ENCODE assay signal across 22 cellular contexts in the genomic region with DNA sequence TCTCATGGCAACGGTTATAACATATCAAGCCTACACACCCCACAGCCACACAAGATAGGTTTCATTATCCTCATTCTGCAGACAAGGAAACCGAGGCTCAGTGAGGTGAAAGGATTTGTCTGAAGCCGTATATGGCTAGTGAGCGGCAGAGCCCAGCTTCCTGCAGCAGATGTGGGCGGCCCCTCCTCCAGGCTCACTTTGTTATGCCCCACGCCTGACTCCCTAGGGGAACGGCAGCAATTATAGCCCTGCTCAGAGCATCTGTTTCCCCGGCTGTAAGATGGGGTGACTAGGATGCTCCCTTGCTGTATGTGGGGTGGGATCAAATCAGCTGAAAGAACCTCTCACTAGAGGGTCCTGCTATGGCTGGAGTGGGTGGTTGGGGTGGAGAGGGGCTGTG. TPM values are rescaled to one million over a fixed set of nuclear protein-coding genes. Genes with fewer than 3 reads are reported as not detected.
DNase-seq lines count a peak whose midpoint lies in the region; ATAC-seq and TF ChIP-seq lines count a peak whose summit lies in the region.
"Had no signal": no experiment of that assay in that cellular context is flagged by ENCODE, and none has a peak within 500 bp of the region (broad histone marks: within the 10 kb centered on the region; RNA-seq: fewer than 3 reads in every experiment).

No MANE protein-coding gene starts in this region.

- no peaks in the 10 kb centered on the region; a peak in 1 of 5 replicates for H3K9me3 Mint-ChIP-seq in H9
- no peaks in the 10 kb centered on the region for H3K9me3 Mint-ChIP-seq in WTC11

- no peak overlapping the region for H2BK12ac ChIP-seq in H9 (ENCODE audit: insufficient read length, low read depth, low read length)

- no peak overlapping the region for H2BK5ac ChIP-seq in H9 (ENCODE audit: insufficient read length, low read length)

- no peak overlapping the region for H2AK5ac ChIP-seq in H9 (ENCODE audit: insufficient read length, low read length)

- H3K56ac ChIP-seq in H9 (ENCODE audit: insufficient read length, low read depth, low read length) = no peak overlapping the region

- H3K4me1 ChIP-seq in BE2C (no peaks in the 10 kb centered on the region), H9 (ENCODE audit: insufficient read depth, low read length) (peaks cover 7% of the 10 kb centered on the region; the same call in 1 of the 2 replicates), uterus (no peaks in the 10 kb centered on the region), tibial nerve (no peaks in the 10 kb centered on the region)
- H3K4me1 ChIP-seq: suprapubic skin had no signal

- no peaks in the 10 kb centered on the region for H3K23me2 ChIP-seq in H9 (ENCODE audit: insufficient read length, low read depth, low read length, poor library complexity, severe bottlenecking)

- no peak overlapping the region for H4K91ac ChIP-seq in H9 (ENCODE audit: insufficient read length, low read depth, low read length)

- no peak overlapping the region for H3K14ac ChIP-seq in H9 (ENCODE audit: insufficient read depth, low read length)

- H3K18ac ChIP-seq in H9 (ENCODE audit: insufficient read length, low read depth, low read length) = no peak overlapping the region

- H3K4me3 Mint-ChIP-seq in H9 = no peak overlapping the region; a peak in 1 of 5 replicates
- H3K4me3 Mint-ChIP-seq in WTC11 = no peak overlapping the region

- TF ChIP-seq EP300 in tibial nerve (IDR thresholded peaks at IDR 0.05) = no peak

- H3K27ac ChIP-seq in H9 (ENCODE audit: insufficient read length, low read depth, low read length) (no peak overlapping the region), uterus (no peak overlapping the region), tibial nerve (no peak overlapping the region)
- H3K27ac ChIP-seq: dorsolateral prefrontal cortex, epithelial cell of prostate, hepatocyte, suprapubic skin had no signal

- H3K79me2 ChIP-seq in H9 (ENCODE audit: insufficient read depth, low read length) = no peaks in the 10 kb centered on the region
- H3K79me2 ChIP-seq: hepatocyte had no signal

- CTCF ChIA-PET in WTC11 (lab: Charles Lee) = interaction anchor here (0.9 to 2.0 kb wide), 9 partner anchors 11 to 246 kb away, joined by 3 to 11 read pairs (median 4); partner anchors contain the start of gene NIPAL3

- H3K36me3 Mint-ChIP-seq in H9 (ENCODE audit: insufficient read depth in 1 of 3, low read depth in 3 of 3) = no peaks in the 10 kb centered on the region
- H3K36me3 Mint-ChIP-seq in WTC11 = no peaks in the 10 kb centered on the region

- ATAC-seq in WTC11 = peak; percentile 71
- ATAC-seq: right cardiac atrium had no signal

- no peaks in the 10 kb centered on the region for H3K79me1 ChIP-seq in H9 (ENCODE audit: insufficient read depth, low read depth, low read length, poor library complexity, severe bottlenecking)

- WGBS in H9 (ENCODE audit: extremely low coverage, insufficient read length, low lambda C conversion rate) = no CpG with 5 or more reads among the region's 8 CpGs
- WGBS in tibial nerve, 2 donors = 54 to 55% methylated on average over 8 of the region's 8 CpGs

- intact Hi-C loops in uterus (cut with DNase I; ENCODE audit: low total_unique reads) = no loop called here

- H3K4me3 ChIP-seq in BE2C (ENCODE audit: low read depth, low read length) (no peak overlapping the region), uterus (no peak overlapping the region), tibial nerve (no peak overlapping the region)
- H3K4me3 ChIP-seq: dorsolateral prefrontal cortex, hepatocyte, suprapubic skin had no signal

- TF ChIP-seq CTCF in BE2C (IDR thresholded peaks at IDR 0.05; ENCODE audit: low read depth, low read length) (no peak), H9 (conservative IDR thresholded peaks at IDR 0.05) (no peak), WTC11 (IDR thresholded peaks at IDR 0.05) (no peak), uterus (IDR thresholded peaks at IDR 0.05) (no peak), tibial nerve (IDR thresholded peaks at IDR 0.05) (no peak)

- no peak overlapping the region for H3K23ac ChIP-seq in H9 (ENCODE audit: insufficient read length, low read depth, low read length)

- no peak overlapping the region for H2BK20ac ChIP-seq in H9 (ENCODE audit: low read depth, low read length, poor library complexity, severe bottlenecking)

- DNase-seq in BE2C = peak; percentile 15
- DNase-seq in H9 = peak; percentile 50
- peak; percentile 5 for DNase-seq in NCI-H345 treated with DMSO at 0.1 percent for 48 hours (lab: John Stamatoyannopoulos, UW; ENCODE audit: unreplicated experiment)
- DNase-seq in WTC11 (ENCODE audit: low spot score) = no peak
- DNase-seq in DMS114 treated with DMSO at 0.1 percent for 48 hours (lab: John Stamatoyannopoulos, UW; ENCODE audit: unreplicated experiment) = no peak
- no peak for DNase-seq in uterus
- no peak for DNase-seq in tibial nerve (ENCODE audit: low spot score in 2 of 2)
- DNase-seq in GM19240 (ENCODE audit: insufficient read length, low spot score) = no peak
- DNase-seq: ACHN; activated CD4-positive, alpha-beta T cell treated with anti-CD3 and anti-CD28 coated beads for 4 hours; DND-41; dorsolateral prefrontal cortex; foreskin fibroblast; kidney glomerular epithelial cell; NCI-H1417 treated with DMSO at 0.1 percent for 48 hours; NCI-H774; right cardiac atrium had no signal

- no peak overlapping the region for H3K4ac ChIP-seq in H9 (ENCODE audit: low read depth, low read length)

- no peaks in the 10 kb centered on the region for H3K36me3 ChIP-seq in BE2C
- no peaks in the 10 kb centered on the region for H3K36me3 ChIP-seq in uterus
- no peaks in the 10 kb centered on the region for H3K36me3 ChIP-seq in tibial nerve
- H3K36me3 ChIP-seq: suprapubic skin had no signal

- no peak overlapping the region for H3T11ph ChIP-seq in H9 (ENCODE audit: low read length)

- peak overlapping the region in 1 of 3 experiments; percentile 48; a peak in 1 of 7 replicates for H3K27ac Mint-ChIP-seq in H9
- H3K27ac Mint-ChIP-seq in WTC11 = no peak overlapping the region

- no peak overlapping the region for H2BK15ac ChIP-seq in H9 (ENCODE audit: low read depth, low read length)

- H4K20me1 ChIP-seq in H9 (ENCODE audit: control insufficient read depth, insufficient read depth, insufficient read length) = no peaks in the 10 kb centered on the region

- POLR2A ChIA-PET in WTC11 (lab: Charles Lee) = no interaction called here

- no peak overlapping the region for H2BK120ac ChIP-seq in H9 (ENCODE audit: low read depth, low read length, poor library complexity, severe bottlenecking)

- H3K4me1 Mint-ChIP-seq in H9 (peaks cover 43 to 58% of the 10 kb centered on the region in 2 experiments), WTC11 (peaks cover 54% of the 10 kb centered on the region)

- no peak overlapping the region for H3K9ac ChIP-seq in H9 (ENCODE audit: extremely low read depth, insufficient read length, low read length)

- H3K9me3 ChIP-seq in BE2C = no peaks in the 10 kb centered on the region
- no peaks in the 10 kb centered on the region for H3K9me3 ChIP-seq in H9 (ENCODE audit: control insufficient read depth, low read depth, low read length)
- H3K9me3 ChIP-seq in uterus = no peaks in the 10 kb centered on the region
- no peaks in the 10 kb centered on the region for H3K9me3 ChIP-seq in tibial nerve
- H3K9me3 ChIP-seq: suprapubic skin had no signal

- H3K4me2 ChIP-seq in H9 (ENCODE audit: insufficient read depth, insufficient read length, low read length) = no peak overlapping the region
- H3K4me2 ChIP-seq: hepatocyte had no signal

- H3K27me3 Mint-ChIP-seq in H9 (ENCODE audit: low read depth) (peaks cover 7% of the 10 kb centered on the region), WTC11 (ENCODE audit: low read depth) (no peaks in the 10 kb centered on the region; the same call in 1 of the 2 replicates)

- H3K27me3 ChIP-seq in BE2C (no peaks in the 10 kb centered on the region), H9 (ENCODE audit: insufficient read depth, low read length) (no peaks in the 10 kb centered on the region), uterus (no peaks in the 10 kb centered on the region), tibial nerve (no peaks in the 10 kb centered on the region)
- H3K27me3 ChIP-seq: hepatocyte, suprapubic skin had no signal

- H4K5ac ChIP-seq in H9 (ENCODE audit: insufficient read length, low read depth, low read length) = no peak overlapping the region

- TF ChIP-seq POLR2A in uterus (IDR thresholded peaks at IDR 0.05) (no peak), tibial nerve (IDR thresholded peaks at IDR 0.05) (no peak)

- no peak overlapping the region for H4K8ac ChIP-seq in H9 (replicated peaks; ENCODE audit: insufficient read length, low read depth, low read length)

- no peak overlapping the region for H2AFZ ChIP-seq in H9 (ENCODE audit: low read length)
- H2AFZ ChIP-seq: hepatocyte had no signal

TF ChIP-seq in WTC11, 78 proteins besides CTCF, POLR2A, EP300 and RAD21:
- TF ChIP-seq IRF2 (CRISPR knock-in tag; IDR thresholded peaks at IDR 0.05; ENCODE audit: borderline replicate concordance, low read depth) = no peak
- TF ChIP-seq STAT6 (CRISPR knock-in tag; conservative IDR thresholded peaks at IDR 0.05; ENCODE audit: low read depth) = no peak

RNA-seq across cellular contexts. Expression of gene GRHL3, which starts 22.1 kb away (rescaled TPM):
- polyA plus RNA-seq in BE2C (2012; ENCODE audit: insufficient read depth, insufficient read length, low read depth) = not detected
- total RNA-seq in H9 (2021) = 3.5 and 4.0 TPM in 2 replicates
- 1.5 to 3.0 TPM (median 2.5 TPM) in 3 replicates for total RNA-seq in WTC11 (2021)
- under 1 TPM in 2 of 4 donors, not detected in 2; 0.15 to 0.35 TPM for total RNA-seq in uterus
- not detected for total RNA-seq in tibial nerve
- total RNA-seq: LHCN-M2, osteoblast had no signal
- polyA plus RNA-seq: right cardiac atrium had no signal

Comparison
In these comparisons a context has a peak if more than half of its experiments do, and no peak if none do; other contexts are left out.
1. DNase-seq: peak in BE2C (single experiment), H9 (single experiment) and NCI-H345 treated with DMSO at 0.1 percent for 48 hours (single experiment); none in WTC11 (single experiment), DMS114 treated with DMSO at 0.1 percent for 48 hours (single experiment), uterus (0 of 2), tibial nerve (0 of 2) and GM19240 (single experiment).